Comparison of ENCODE assay signal across 10 cellular contexts in the genomic region with DNA sequence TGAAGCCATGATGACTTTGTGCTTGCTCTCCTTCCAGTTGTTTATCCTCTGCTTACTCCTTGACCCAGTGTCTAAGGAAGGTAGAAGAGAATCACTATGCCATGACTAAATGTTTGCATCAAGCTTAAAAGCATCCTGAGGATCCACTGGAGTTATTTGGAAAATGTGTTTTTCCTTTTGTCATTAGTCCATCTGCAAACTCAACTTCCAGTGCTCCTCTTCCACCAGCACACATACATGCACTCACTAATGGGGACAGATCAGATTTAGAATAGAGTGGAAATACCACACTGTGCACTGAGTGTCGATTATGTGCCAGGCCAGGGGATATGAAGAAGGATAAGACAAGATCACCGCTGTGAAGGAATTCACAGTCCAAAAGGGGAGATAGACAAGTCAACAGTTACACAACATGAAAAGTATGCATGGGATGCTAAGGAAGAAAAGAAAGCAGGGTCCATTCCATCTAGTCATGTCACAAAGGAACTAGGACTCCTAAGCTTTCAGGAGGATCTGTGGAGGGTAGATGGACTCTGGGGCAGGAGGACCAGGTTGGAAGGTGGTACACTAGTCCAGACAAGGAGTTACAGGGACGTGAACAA. TPM values are rescaled to one million over a fixed set of nuclear protein-coding genes. Genes with fewer than 3 reads are reported as not detected.
DNase-seq lines count a peak whose midpoint lies in the region; ATAC-seq and TF ChIP-seq lines count a peak whose summit lies in the region.
"Had no signal": no experiment of that assay in that cellular context is flagged by ENCODE, and none has a peak within 500 bp of the region (broad histone marks: within the 10 kb centered on the region; RNA-seq: fewer than 3 reads in every experiment).

No MANE protein-coding gene starts in this region.

- H3K27me3 Mint-ChIP-seq in neural crest cell (ENCODE audit: low read depth), result no peaks in the 10 kb centered on the region

- ATAC-seq in HG02852 (IDR thresholded peaks at IDR 0.05; ENCODE audit: unreplicated experiment) (no peak), HG02938 (IDR thresholded peaks at IDR 0.05; ENCODE audit: unreplicated experiment) (no peak)

- H3K9me2 ChIP-seq in OCI-LY7 (ENCODE audit: insufficient read depth, low read length), result no peaks in the 10 kb centered on the region

- H3K4me3 ChIP-seq in OCI-LY7 (ENCODE audit: low read depth, low read length, poor library complexity, severe bottlenecking) (peak overlapping the region; percentile 88), choroid plexus epithelial cell (ENCODE audit: low read depth, low read length) (no peak overlapping the region)

- peaks cover 22% of the 10 kb centered on the region for H3K79me2 ChIP-seq in OCI-LY7 (ENCODE audit: insufficient read depth, low read depth, low read length)

- POLR2A ChIA-PET in OCI-LY7 (lab: Charles Lee), result interaction anchor here (0.7 to 1.0 kb wide), 2 partner anchors 122 to 124 kb away, joined by 3 read pairs; partner anchors contain the start of gene FRYL

- H2AFZ ChIP-seq in OCI-LY7 (ENCODE audit: low read length), result no peak overlapping the region

- H3K4me3 Mint-ChIP-seq in neural crest cell, result peak overlapping the region; percentile 63

- H3K9me3 Mint-ChIP-seq in neural crest cell, result no peaks in the 10 kb centered on the region

- H3K36me3 ChIP-seq in OCI-LY7 (ENCODE audit: insufficient read depth, low read length), result peaks cover 45% of the 10 kb centered on the region

- intact Hi-C loops in OCI-LY7 (cut with micrococcal nuclease; ENCODE audit: unreplicated experiment), result no loop called here

- TF ChIP-seq CTCF in OCI-LY7 (conservative IDR thresholded peaks at IDR 0.05; ENCODE audit: low read length) (no peak), choroid plexus epithelial cell (conservative IDR thresholded peaks at IDR 0.05; ENCODE audit: low read depth, low read length) (no peak), neural crest cell (conservative IDR thresholded peaks at IDR 0.05) (no peak)

- H3K27ac Mint-ChIP-seq in neural crest cell (ENCODE audit: unreplicated experiment), result no peak overlapping the region

- no TSS peak for BruUV-seq in OCI-LY7 (replicated peaks; lab: Mats Ljungman, UMichigan)

- H3K9me3 ChIP-seq in OCI-LY7 (ENCODE audit: low read length), result no peaks in the 10 kb centered on the region
- H3K9me3 ChIP-seq: pancreas had no signal

- no peaks in the 10 kb centered on the region for H4K20me1 ChIP-seq in OCI-LY7 (ENCODE audit: insufficient read depth, low read length)

- H3K36me3 Mint-ChIP-seq in neural crest cell (ENCODE audit: low read depth), result peaks cover 2% of the 10 kb centered on the region

- H3K4me1 Mint-ChIP-seq in neural crest cell, result peaks cover 26% of the 10 kb centered on the region

- H3K4me2 ChIP-seq in OCI-LY7 (ENCODE audit: low read length), result peak overlapping the region; percentile 78

- peaks cover 32% of the 10 kb centered on the region for H3K4me1 ChIP-seq in OCI-LY7 (ENCODE audit: insufficient read depth, low read length, poor library complexity, severe bottlenecking)

- CTCF ChIA-PET in OCI-LY7 (lab: Charles Lee; ENCODE audit: unreplicated experiment), result interaction anchor here (0.6 kb wide), 1 partner anchor 649 kb away, joined by 3 read pairs; no protein-coding TSS in a partner anchor

- H3K27ac ChIP-seq in OCI-LY7 (ENCODE audit: low read depth, low read length, poor library complexity, severe bottlenecking), result no peak overlapping the region
- H3K27ac ChIP-seq: coronary artery, pancreas had no signal

- DNase-seq in EH (ENCODE audit: low read depth), result peak; percentile 69
- no peak for DNase-seq in OCI-LY7 (ENCODE audit: low spot score)
- peak; percentile 71 for DNase-seq in choroid plexus epithelial cell (ENCODE audit: low read depth)
- DNase-seq in neural crest cell (ENCODE audit: low read depth, low spot score), result no peak
- no peak for DNase-seq in NCI-H446 treated with DMSO at 0.1 percent for 48 hours (lab: John Stamatoyannopoulos, UW)
- DNase-seq: stimulated activated CD4-positive, alpha-beta T cell treated with anti-CD3 and anti-CD28 coated beads, Interleukin-1b, Interleukin-23, amount 100 ng/mL, for 48 hours had no signal

RNA-seq across cellular contexts. Expression of gene OCIAD2, which starts 1.9 kb away (rescaled TPM):
- 102 and 125 TPM in 2 replicates for total RNA-seq in OCI-LY7 (2014; rRNA removed; shearing (Covaris generic))
- total RNA-seq in OCI-LY7 (2022) (65.9 and 76.1 TPM in 2 replicates), neural crest cell (29.7 and 33.4 TPM in 2 replicates)

Comparison
In these comparisons a context has a peak if more than half of its experiments do, and no peak if none do; other contexts are left out.
1. DNase-seq: peak in EH (single experiment) and choroid plexus epithelial cell (single experiment); none in OCI-LY7 (single experiment), neural crest cell (single experiment) and NCI-H446 treated with DMSO at 0.1 percent for 48 hours (single experiment).